ENCODE assay signal across 18 cellular contexts in the genomic region with DNA sequence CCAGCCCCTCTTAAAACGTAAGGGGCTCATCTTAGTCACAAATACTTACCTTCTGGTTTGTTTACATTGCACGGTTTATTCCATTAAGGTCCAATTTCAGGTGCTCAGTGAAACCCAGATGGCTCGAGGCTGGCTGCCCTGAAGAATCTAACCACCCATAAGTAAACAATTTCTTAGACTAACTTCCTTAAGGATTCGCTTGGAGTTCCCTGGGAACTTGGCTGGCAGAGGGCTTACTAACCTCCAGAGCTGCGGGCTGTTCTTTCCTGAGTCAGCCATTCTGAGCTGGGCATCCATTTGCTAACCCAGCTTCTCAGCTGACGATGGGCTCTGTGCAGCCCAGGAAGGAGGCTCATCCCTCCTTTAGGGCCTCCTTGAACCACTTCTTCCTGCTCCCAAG.
"Had no signal": no experiment of that assay in that cellular context is flagged by ENCODE, and none has a peak within 500 bp of the region (broad histone marks: within the 10 kb centered on the region; RNA-seq: fewer than 3 reads in every experiment).

No MANE protein-coding gene starts in this region.

- H3K27me3 ChIP-seq: adrenal gland, cardiac muscle cell had no signal

- H3K36me3 ChIP-seq: adrenal gland, cardiac muscle cell had no signal

- DNase-seq: activated CD4-positive, alpha-beta T cell treated with anti-CD3 and anti-CD28 coated beads for 4 hours; activated CD8-positive, alpha-beta T cell treated with anti-CD3 and anti-CD28 coated beads for 36 hours; activated effector memory CD4-positive, alpha-beta T cell treated with Interleukin-2 at 50 U/mL for 16 hours; activated naive CD4-positive, alpha-beta T cell treated with anti-CD3 and anti-CD28 coated beads, Interleukin-2, amount 50 U/mL, for 16 hours; activated T-cell treated with anti-CD3 and anti-CD28 coated beads, Interleukin-2, amount 50 U/mL, for 4 hours; adrenal gland; hypothalamus; kidney; mesenchymal stem cell; posterior cingulate gyrus; stimulated activated CD4-positive, alpha-beta T cell treated with anti-CD3 and anti-CD28 coated beads, Interleukin-4, amount 100 ng/mL, for 24 hours; stimulated activated naive CD4-positive, alpha-beta T cell treated with Interleukin-2 at 50 U/mL for 16 hours; substantia nigra; T-helper 2 cell had no signal

- H3K9me3 ChIP-seq: adrenal gland had no signal

- H3K4me1 ChIP-seq: adrenal gland had no signal

- ATAC-seq: activated CD8-positive, alpha-beta T cell treated with anti-CD3 and anti-CD28 coated beads for 36 hours; activated T-cell treated with anti-CD3 and anti-CD28 coated beads, Interleukin-2, amount 50 U/mL, for 4 hours; esophagus mucosa; natural killer cell treated with Interleukin-12 subunit alpha and Interleukin-12 subunit beta and Interleukin-15 and Interleukin-18, amount 100 ng/mL, for 72 hours; WTC11 had no signal

- H3K27ac ChIP-seq: adrenal gland, cardiac muscle cell had no signal

- H3K27me3 Mint-ChIP-seq: activated CD8-positive, alpha-beta T cell treated with anti-CD3 and anti-CD28 coated beads for 36 hours had no signal

- H3K36me3 Mint-ChIP-seq: natural killer cell treated with Interleukin-12 subunit alpha and Interleukin-12 subunit beta and Interleukin-15 and Interleukin-18, amount 100 ng/mL, for 72 hours; WTC11 had no signal

- H3K4me3 ChIP-seq: adrenal gland, cardiac muscle cell had no signal

- H3K4me3 Mint-ChIP-seq: activated CD8-positive, alpha-beta T cell treated with anti-CD3 and anti-CD28 coated beads for 36 hours; activated T-cell treated with anti-CD3 and anti-CD28 coated beads, Interleukin-2, amount 50 U/mL, for 4 hours; natural killer cell treated with Interleukin-12 subunit alpha and Interleukin-12 subunit beta and Interleukin-15 and Interleukin-18, amount 100 ng/mL, for 72 hours; WTC11 had no signal

- H3K9me3 Mint-ChIP-seq: activated CD8-positive, alpha-beta T cell treated with anti-CD3 and anti-CD28 coated beads for 36 hours; activated T-cell treated with anti-CD3 and anti-CD28 coated beads, Interleukin-2, amount 50 U/mL, for 4 hours had no signal

- FAIRE-seq: kidney had no signal

- H3K27ac Mint-ChIP-seq: activated CD8-positive, alpha-beta T cell treated with anti-CD3 and anti-CD28 coated beads for 36 hours; natural killer cell treated with Interleukin-12 subunit alpha and Interleukin-12 subunit beta and Interleukin-15 and Interleukin-18, amount 100 ng/mL, for 72 hours; WTC11 had no signal
